ENCODE assay signal across 38 cellular contexts in genomic region chr10:70978816-70979215, GRCh38.
"Had no signal": no experiment of that assay in that cellular context is flagged by ENCODE, and none has a peak within 500 bp of the region (broad histone marks: within the 10 kb centered on the region; RNA-seq: fewer than 3 reads in every experiment).

No MANE protein-coding gene starts in this region.

- H3K27ac Mint-ChIP-seq: activated CD4-positive, alpha-beta memory T cell treated with anti-CD3 and anti-CD28 coated beads, Interleukin-2, amount 10 ng/mL, durations not matched to agents 7 days and 5 days; activated CD4-positive, alpha-beta T cell treated with anti-CD3 and anti-CD28 coated beads for 36 hours; activated CD4-positive, alpha-beta T cell treated with anti-CD3 and anti-CD28 coated beads, Interleukin-2, amount 10 ng/mL, durations not matched to agents 7 days and 5 days; activated CD8-positive, alpha-beta memory T cell treated with anti-CD3 and anti-CD28 coated beads, Interleukin-2, amount 10 ng/mL, durations not matched to agents 7 days and 5 days; activated CD8-positive, alpha-beta T cell treated with anti-CD3 and anti-CD28 coated beads, Interleukin-2, amount 10 ng/mL, durations not matched to agents 7 days and 5 days; activated naive CD4-positive, alpha-beta T cell treated with anti-CD3 and anti-CD28 coated beads for 36 hours; activated naive CD4-positive, alpha-beta T cell treated with anti-CD3 and anti-CD28 coated beads, Interleukin-2, amount 50 U/mL, for 72 hours; activated naive CD8-positive, alpha-beta T cell treated with anti-CD3 and anti-CD28 coated beads for 36 hours; activated T-cell treated with anti-CD3 and anti-CD28 coated beads, Interleukin-2, amount 50 U/mL, for 24 hours; activated T-helper 2 cell treated with anti-CD3 and anti-CD28 coated beads, Interferon-gamma antibody, Interleukin-2, Interleukin-4, amounts not matched to agents 10 μg/mL and 5 μg/mL and 100 μg/mL, durations not matched to agents 14 hours and 24 hours and 36 hours; T-helper 1 cell treated with Interleukin-12 subunit alpha and Interleukin-12 subunit beta and Interleukin-4 antibody, amounts not matched to agents 30 μg/mL and 1 μg/mL, for 36 hours; T-helper 2 cell treated with Interferon-gamma antibody and Interleukin-4, amounts not matched to agents 5 μg/mL and 100 μg/mL, for 36 hours; WTC11 had no signal

- ATAC-seq: activated CD4-positive, alpha-beta T cell treated with anti-CD3 and anti-CD28 coated beads for 36 hours; activated CD4-positive, CD25-positive, alpha-beta regulatory T cell treated with anti-CD3 and anti-CD28 coated beads, Interleukin-2, amount 50 U/mL, for 24 hours; activated CD8-positive, alpha-beta memory T cell treated with anti-CD3 and anti-CD28 coated beads, Interleukin-2, amount 10 ng/mL, durations not matched to agents 7 days and 5 days; activated CD8-positive, alpha-beta T cell treated with anti-CD3 and anti-CD28 coated beads, Interleukin-2, amount 10 ng/mL, durations not matched to agents 7 days and 5 days; activated naive CD4-positive, alpha-beta T cell treated with anti-CD3 and anti-CD28 coated beads, Interleukin-2, amount 50 U/mL, for 72 hours; body of pancreas; WTC11 had no signal

- H3K36me3 Mint-ChIP-seq: activated CD8-positive, alpha-beta memory T cell treated with anti-CD3 and anti-CD28 coated beads, Interleukin-2, amount 10 ng/mL, durations not matched to agents 7 days and 5 days; activated naive CD4-positive, alpha-beta T cell treated with anti-CD3 and anti-CD28 coated beads, Interleukin-2, amount 50 U/mL, for 72 hours; activated naive CD8-positive, alpha-beta T cell treated with anti-CD3 and anti-CD28 coated beads for 36 hours; WTC11 had no signal

- H3K4me3 Mint-ChIP-seq: activated CD4-positive, alpha-beta memory T cell treated with anti-CD3 and anti-CD28 coated beads, Interleukin-2, amount 10 ng/mL, durations not matched to agents 7 days and 5 days; activated CD4-positive, alpha-beta T cell treated with anti-CD3 and anti-CD28 coated beads for 36 hours; activated CD4-positive, alpha-beta T cell treated with anti-CD3 and anti-CD28 coated beads, Interleukin-2, amount 10 ng/mL, durations not matched to agents 7 days and 5 days; activated CD8-positive, alpha-beta memory T cell treated with anti-CD3 and anti-CD28 coated beads, Interleukin-2, amount 10 ng/mL, durations not matched to agents 7 days and 5 days; activated CD8-positive, alpha-beta T cell treated with anti-CD3 and anti-CD28 coated beads, Interleukin-2, amount 10 ng/mL, durations not matched to agents 7 days and 5 days; activated naive CD4-positive, alpha-beta T cell treated with anti-CD3 and anti-CD28 coated beads for 36 hours; activated naive CD8-positive, alpha-beta T cell treated with anti-CD3 and anti-CD28 coated beads for 36 hours; activated T-cell treated with anti-CD3 and anti-CD28 coated beads, Interleukin-2, amount 50 U/mL, for 24 hours; T-helper 1 cell treated with Interleukin-12 subunit alpha and Interleukin-12 subunit beta and Interleukin-4 antibody, amounts not matched to agents 30 μg/mL and 1 μg/mL, for 36 hours; T-helper 2 cell treated with Interferon-gamma antibody and Interleukin-4, amounts not matched to agents 5 μg/mL and 100 μg/mL, for 36 hours; WTC11 had no signal

- H3K9me3 Mint-ChIP-seq: activated CD4-positive, alpha-beta memory T cell treated with anti-CD3 and anti-CD28 coated beads, Interleukin-2, amount 10 ng/mL, durations not matched to agents 7 days and 5 days; activated CD4-positive, alpha-beta T cell treated with anti-CD3 and anti-CD28 coated beads, Interleukin-2, amount 10 ng/mL, durations not matched to agents 7 days and 5 days; activated naive CD4-positive, alpha-beta T cell treated with anti-CD3 and anti-CD28 coated beads for 36 hours; activated naive CD4-positive, alpha-beta T cell treated with anti-CD3 and anti-CD28 coated beads, Interleukin-2, amount 50 U/mL, for 72 hours; activated naive CD8-positive, alpha-beta T cell treated with anti-CD3 and anti-CD28 coated beads for 36 hours; activated T-cell treated with anti-CD3 and anti-CD28 coated beads, Interleukin-2, amount 50 U/mL, for 24 hours; activated T-helper 2 cell treated with anti-CD3 and anti-CD28 coated beads, Interferon-gamma antibody, Interleukin-2, Interleukin-4, amounts not matched to agents 10 μg/mL and 5 μg/mL and 100 μg/mL, durations not matched to agents 14 hours and 24 hours and 36 hours; T-helper 1 cell treated with Interleukin-12 subunit alpha and Interleukin-12 subunit beta and Interleukin-4 antibody, amounts not matched to agents 30 μg/mL and 1 μg/mL, for 36 hours; T-helper 2 cell treated with Interferon-gamma antibody and Interleukin-4, amounts not matched to agents 5 μg/mL and 100 μg/mL, for 36 hours had no signal

- DNase-seq: activated CD4-positive, alpha-beta memory T cell treated with anti-CD3 and anti-CD28 coated beads, Interleukin-2, amount 10 ng/mL, durations not matched to agents 7 days and 5 days; activated CD4-positive, alpha-beta T cell treated with anti-CD3 and anti-CD28 coated beads for 1 hour; activated CD4-positive, alpha-beta T cell treated with anti-CD3 and anti-CD28 coated beads for 36 hours; activated CD4-positive, alpha-beta T cell treated with anti-CD3 and anti-CD28 coated beads for 48 hours; activated CD4-positive, alpha-beta T cell treated with anti-CD3 and anti-CD28 coated beads, Interleukin-2, amount 10 ng/mL, durations not matched to agents 7 days and 5 days; activated CD4-positive, alpha-beta T cell treated with anti-CD3 and anti-CD28 coated beads, Interleukin-2, amount 50 U/mL, for 48 hours; activated CD4-positive, CD25-positive, alpha-beta regulatory T cell; activated CD8-positive, alpha-beta memory T cell treated with anti-CD3 and anti-CD28 coated beads for 24 hours; activated CD8-positive, alpha-beta memory T cell treated with anti-CD3 and anti-CD28 coated beads, Interleukin-2, amount 10 ng/mL, durations not matched to agents 7 days and 5 days; activated CD8-positive, alpha-beta memory T cell treated with anti-CD3 and anti-CD28 coated beads, Interleukin-2, amount 50 U/mL, for 48 hours; activated CD8-positive, alpha-beta T cell treated with anti-CD3 and anti-CD28 coated beads, Interleukin-2, amount 10 ng/mL, durations not matched to agents 7 days and 5 days; activated effector memory CD4-positive, alpha-beta T cell treated with Interleukin-2 at 50 U/mL for 16 hours; activated gamma-delta T cell treated with Interleukin-2 at 50 U/mL for 16 hours; activated naive CD4-positive, alpha-beta T cell; activated naive CD4-positive, alpha-beta T cell treated with anti-CD3 and anti-CD28 coated beads for 36 hours; activated naive CD4-positive, alpha-beta T cell treated with anti-CD3 and anti-CD28 coated beads, Interleukin-2, amount 50 U/mL, for 16 hours; activated naive CD8-positive, alpha-beta T cell treated with anti-CD3 and anti-CD28 coated beads for 36 hours; activated T-cell treated with anti-CD3 and anti-CD28 coated beads, Interleukin-2, amount 50 U/mL, for 24 hours; activated T-cell treated with anti-CD3 and anti-CD28 coated beads, Interleukin-2, amount 50 U/mL, for 48 hours; adrenal gland; amniotic stem cell; aorta; body of pancreas; brain microvascular endothelial cell; central memory CD4-positive, alpha-beta T cell; T-helper 1 cell; T-helper 2 cell; T-helper 9 cell; WERI-Rb-1 had no signal

- H3K9me3 ChIP-seq: adrenal gland, body of pancreas, breast epithelium had no signal

- FAIRE-seq: astrocyte, TTC549 had no signal

- H3K36me3 ChIP-seq: adrenal gland, brain microvascular endothelial cell, breast epithelium, WERI-Rb-1 had no signal

- H3K4me3 ChIP-seq: adrenal gland, body of pancreas, breast epithelium had no signal

- H3K4me1 ChIP-seq: adrenal gland, body of pancreas, breast epithelium had no signal

- H3K27ac ChIP-seq: adrenal gland, body of pancreas, brain microvascular endothelial cell, breast epithelium, WERI-Rb-1 had no signal
